In genomic region chr10:124383496-124383895, GRCh38 we compare ENCODE assay signal across 21 cellular contexts. TPM values are rescaled to one million over a fixed set of nuclear protein-coding genes. Genes with fewer than 3 reads are reported as not detected.
DNase-seq lines count a peak whose midpoint lies in the region; ATAC-seq and TF ChIP-seq lines count a peak whose summit lies in the region.
"Had no signal": no experiment of that assay in that cellular context is flagged by ENCODE, and none has a peak within 500 bp of the region (broad histone marks: within the 10 kb centered on the region; RNA-seq: fewer than 3 reads in every experiment).

No MANE protein-coding gene starts in this region.

- 72 to 78% (median 72%) methylated on average over 6 of the region's 6 CpGs for WGBS in stomach, 5 donors

- H3K4me3 ChIP-seq in H7 (ENCODE audit: insufficient read depth, low read depth, low read length) (no peak overlapping the region), stomach (no peak overlapping the region)
- H3K4me3 ChIP-seq: A549; BLaER1 treated with 17β-estradiol and CSF1 and Interleukin-3, amounts not matched to agents 10 nM and 100 nM; GM12878; GM23248; HAP-1 had no signal

- no peak for TF ChIP-seq CTCF in stomach (IDR thresholded peaks at IDR 0.05)

- no peak for TF ChIP-seq POLR2A in stomach (IDR thresholded peaks at IDR 0.05)

- ATAC-seq in HG02678 (IDR thresholded peaks at IDR 0.05; ENCODE audit: unreplicated experiment), result no peak
- ATAC-seq in stimulated activated naive CD8-positive, alpha-beta T cell treated with anti-CD3 and anti-CD28 coated beads, Interleukin-15, Interleukin-2, amounts not matched to agents 100 U/mL and 50 U/mL, for 24 hours, result no peak
- ATAC-seq: A549, GM12878 had no signal

- peaks cover under 1 to 3% (median 1%) of the 10 kb centered on the region in 4 donors for H3K4me1 ChIP-seq in stomach
- H3K4me1 ChIP-seq: A549, BE2C, HAP-1 had no signal

- no peak for TF ChIP-seq EP300 in stomach (IDR thresholded peaks at IDR 0.05)

- no peak overlapping the region for H3K27ac ChIP-seq in stomach
- H3K27ac ChIP-seq: A549, GM23248 had no signal

- H3K36me3 ChIP-seq in H7 (replicated peaks; ENCODE audit: control insufficient read depth, insufficient read depth, low read length) (no peaks in the 10 kb centered on the region), stomach (no peaks in the 10 kb centered on the region)
- H3K36me3 ChIP-seq: BE2C; BLaER1 treated with 17β-estradiol and CSF1 and Interleukin-3, amounts not matched to agents 10 nM and 100 nM; HAP-1 had no signal

- H3K27me3 ChIP-seq in H7 (ENCODE audit: control insufficient read depth, insufficient read depth, low read length), result peaks cover 1% of the 10 kb centered on the region; the same call in 1 of the 2 replicates
- H3K27me3 ChIP-seq in stomach, result peaks cover 0 to 53% (median 18%) of the 10 kb centered on the region in 3 donors
- H3K27me3 ChIP-seq: BE2C had no signal

- H3K9me3 ChIP-seq in stomach, result no peaks in the 10 kb centered on the region
- H3K9me3 ChIP-seq: A549; BE2C; BLaER1 treated with 17β-estradiol and CSF1 and Interleukin-3, amounts not matched to agents 10 nM and 100 nM; HAP-1 had no signal

- DNase-seq in H7, result peak; percentile 18
- peak; percentile 53 for DNase-seq in mesenteric fat pad (ENCODE audit: low spot score)
- DNase-seq in stomach, result peak; percentile 15
- DNase-seq in stimulated activated CD4-positive, alpha-beta T cell treated with anti-CD3 and anti-CD28 coated beads, Interleukin-1b, Interleukin-23, amount 100 ng/mL, for 48 hours, result no peak
- no peak for DNase-seq in stimulated activated naive CD8-positive, alpha-beta T cell treated with anti-CD3 and anti-CD28 coated beads, Interleukin-15, Interleukin-2, amounts not matched to agents 100 U/mL and 50 U/mL, for 24 hours
- DNase-seq: 8988T; ACHN; AML-193; BE2C; CD4-positive, alpha-beta T cell; CD8-positive, alpha-beta memory T cell; DMS 273 treated with DMSO at 0.1 percent for 48 hours; EL; GDM1; GM23248; HFFc6 had no signal

- intact Hi-C loops in stomach (cut with DNase I; ENCODE audit: low total_unique reads), result loop anchor here (10.0 kb wide), 1 partner anchor 799 kb away; no protein-coding TSS in a partner anchor

RNA-seq across cellular contexts. Expression of gene OAT, which starts 35.2 kb away (rescaled TPM):
- total RNA-seq in H7 (2014; rRNA removed; shearing (Covaris generic)), result 214 and 241 TPM in 2 replicates
- 69.9 TPM for total RNA-seq in mesenteric fat pad
- total RNA-seq in stomach, result 100 to 1,000 TPM in 1 of 5 donors, 10 to 100 TPM in 4; 26.1 to 243 (median 75.0) TPM
- polyA plus RNA-seq in stomach, result 10 to 100 TPM; 63.6 to 94.9 (median 63.8) TPM

Comparison
In these comparisons a context has a peak if more than half of its experiments do, and no peak if none do; other contexts are left out.
1. DNase-seq: peak in H7 (single experiment), mesenteric fat pad (single experiment) and stomach (single experiment); none in stimulated activated CD4-positive, alpha-beta T cell treated with anti-CD3 and anti-CD28 coated beads, Interleukin-1b, Interleukin-23, amount 100 ng/mL, for 48 hours (single experiment) and stimulated activated naive CD8-positive, alpha-beta T cell treated with anti-CD3 and anti-CD28 coated beads, Interleukin-15, Interleukin-2, amounts not matched to agents 100 U/mL and 50 U/mL, for 24 hours (single experiment).